Comparison of ENCODE assay signal across 18 cellular contexts in genomic region chr16:70407811-70408274, GRCh38. TPM values are rescaled to one million over a fixed set of nuclear protein-coding genes. Genes with fewer than 3 reads are reported as not detected.
A peak's percentile ranks its signal among the peaks of the same experiment; 100 is the strongest.
DNase-seq lines count a peak whose midpoint lies in the region; ATAC-seq and TF ChIP-seq lines count a peak whose summit lies in the region.
"Had no signal": no experiment of that assay in that cellular context is flagged by ENCODE, and none has a peak within 500 bp of the region (broad histone marks: within the 10 kb centered on the region; RNA-seq: fewer than 3 reads in every experiment).

No MANE protein-coding gene starts in this region.

- H3K79me2 ChIP-seq in OCI-LY1 (ENCODE audit: insufficient read depth, low read length) = no peaks in the 10 kb centered on the region

- H3K36me3 Mint-ChIP-seq in activated CD8-positive, alpha-beta T cell treated with anti-CD3 and anti-CD28 coated beads, Interleukin-2, amount 10 ng/mL, durations not matched to agents 7 days and 5 days (ENCODE audit: low read depth) = peaks cover 29% of the 10 kb centered on the region
- H3K36me3 Mint-ChIP-seq in activated CD8-positive, alpha-beta T cell treated with anti-CD3 and anti-CD28 coated beads for 36 hours (ENCODE audit: low read depth) = peaks cover 18% of the 10 kb centered on the region
- H3K36me3 Mint-ChIP-seq in endothelial cell (ENCODE audit: low read depth, unreplicated experiment) = peaks cover 6% of the 10 kb centered on the region

- H3K27me3 Mint-ChIP-seq in activated CD8-positive, alpha-beta T cell treated with anti-CD3 and anti-CD28 coated beads, Interleukin-2, amount 10 ng/mL, durations not matched to agents 7 days and 5 days (ENCODE audit: low read depth) = no peaks in the 10 kb centered on the region
- no peaks in the 10 kb centered on the region for H3K27me3 Mint-ChIP-seq in activated CD8-positive, alpha-beta T cell treated with anti-CD3 and anti-CD28 coated beads for 36 hours
- peaks cover 9% of the 10 kb centered on the region for H3K27me3 Mint-ChIP-seq in endothelial cell (ENCODE audit: unreplicated experiment)
- H3K27me3 Mint-ChIP-seq: stimulated activated naive CD8-positive, alpha-beta T cell treated with anti-CD3 and anti-CD28 coated beads, Interleukin-15, Interleukin-2, amounts not matched to agents 100 ng/mL and 50 ng/mL, for 24 hours had no signal

- peak overlapping the region; percentile 88 for H3K27ac ChIP-seq in OCI-LY1 (ENCODE audit: low read depth, low read length, poor library complexity, severe bottlenecking)

- POLR2A ChIA-PET in activated CD8-positive, alpha-beta T cell treated with anti-CD3 and anti-CD28 coated beads, Interleukin-2, amount 10 ng/mL, durations not matched to agents 7 days and 5 days (lab: Charles Lee) = interaction anchor here (1.1 kb wide), 1 partner anchor 27 kb away, joined by 3 read pairs; no protein-coding TSS in a partner anchor
- POLR2A ChIA-PET in activated CD8-positive, alpha-beta T cell treated with anti-CD3 and anti-CD28 coated beads for 36 hours (lab: Charles Lee) = interaction anchor here (0.9 to 1.7 kb wide), 2 partner anchors 15 to 166 kb away, joined by 3 to 6 read pairs; no protein-coding TSS in a partner anchor

- no peak for TF ChIP-seq CTCF in activated CD8-positive, alpha-beta T cell treated with anti-CD3 and anti-CD28 coated beads for 36 hours (IDR thresholded peaks at IDR 0.05)
- TF ChIP-seq CTCF in OCI-LY1 (IDR thresholded peaks at IDR 0.05; ENCODE audit: low read length) = no peak
- TF ChIP-seq CTCF in endothelial cell (IDR thresholded peaks at IDR 0.05; ENCODE audit: unreplicated experiment) = no peak

- no peak overlapping the region for H2AFZ ChIP-seq in OCI-LY1 (ENCODE audit: low read length)

- H4K20me1 ChIP-seq in OCI-LY1 (ENCODE audit: insufficient read depth, low read length) = no peaks in the 10 kb centered on the region

- peak overlapping the region; percentile 49 for H3K4me2 ChIP-seq in OCI-LY1 (ENCODE audit: low read length)
- H3K4me2 ChIP-seq: smooth muscle cell had no signal

- peaks cover 47% of the 10 kb centered on the region for H3K4me1 ChIP-seq in OCI-LY1 (ENCODE audit: insufficient read depth, low read length, severe bottlenecking)

- peak overlapping the region; percentile 55 for H3K9ac ChIP-seq in OCI-LY1 (ENCODE audit: low read length)

- H3K36me3 ChIP-seq in OCI-LY1 (ENCODE audit: insufficient read depth, low read length) = peaks cover 13% of the 10 kb centered on the region
- H3K36me3 ChIP-seq: MG63 had no signal

- peaks cover 50% of the 10 kb centered on the region for H3K4me1 Mint-ChIP-seq in activated CD8-positive, alpha-beta T cell treated with anti-CD3 and anti-CD28 coated beads, Interleukin-2, amount 10 ng/mL, durations not matched to agents 7 days and 5 days (ENCODE audit: low read depth)
- peaks cover 49% of the 10 kb centered on the region for H3K4me1 Mint-ChIP-seq in activated CD8-positive, alpha-beta T cell treated with anti-CD3 and anti-CD28 coated beads for 36 hours (ENCODE audit: low read depth)
- peaks cover 19% of the 10 kb centered on the region for H3K4me1 Mint-ChIP-seq in endothelial cell (ENCODE audit: unreplicated experiment)

- intact Hi-C loops in activated CD8-positive, alpha-beta T cell treated with anti-CD3 and anti-CD28 coated beads for 36 hours (cut with micrococcal nuclease) = no loop called here

- no peaks in the 10 kb centered on the region for H3K9me2 ChIP-seq in OCI-LY1 (ENCODE audit: low read depth, low read length)

- no peak for DNase-seq in activated CD8-positive, alpha-beta T cell treated with anti-CD3 and anti-CD28 coated beads, Interleukin-2, amount 10 ng/mL, durations not matched to agents 7 days and 5 days
- no peak for DNase-seq in activated CD8-positive, alpha-beta T cell treated with anti-CD3 and anti-CD28 coated beads for 36 hours
- no peak for DNase-seq in endothelial cell (ENCODE audit: low spot score)
- DNase-seq in retina = peak; percentile 58
- DNase-seq in NCI-H2227 (lab: John Stamatoyannopoulos, UW; ENCODE audit: unreplicated experiment) = no peak
- DNase-seq: activated CD8-positive, alpha-beta memory T cell treated with anti-CD3 and anti-CD28 coated beads for 24 hours; activated naive CD4-positive, alpha-beta T cell; Calu3; foreskin melanocyte; immature natural killer cell; mammary epithelial cell; MG63; NCI-H2081 treated with DMSO at 0.1 percent for 48 hours had no signal

- no peak overlapping the region for H3K4me3 Mint-ChIP-seq in activated CD8-positive, alpha-beta T cell treated with anti-CD3 and anti-CD28 coated beads, Interleukin-2, amount 10 ng/mL, durations not matched to agents 7 days and 5 days
- no peak overlapping the region for H3K4me3 Mint-ChIP-seq in activated CD8-positive, alpha-beta T cell treated with anti-CD3 and anti-CD28 coated beads for 36 hours
- peak overlapping the region; percentile 76 for H3K4me3 Mint-ChIP-seq in endothelial cell (ENCODE audit: unreplicated experiment)
- H3K4me3 Mint-ChIP-seq: immature natural killer cell; stimulated activated naive CD8-positive, alpha-beta T cell treated with anti-CD3 and anti-CD28 coated beads, Interleukin-15, Interleukin-2, amounts not matched to agents 100 ng/mL and 50 ng/mL, for 24 hours had no signal

- no peaks in the 10 kb centered on the region for H3K9me3 Mint-ChIP-seq in activated CD8-positive, alpha-beta T cell treated with anti-CD3 and anti-CD28 coated beads, Interleukin-2, amount 10 ng/mL, durations not matched to agents 7 days and 5 days (ENCODE audit: insufficient read depth)
- H3K9me3 Mint-ChIP-seq in activated CD8-positive, alpha-beta T cell treated with anti-CD3 and anti-CD28 coated beads for 36 hours = no peaks in the 10 kb centered on the region
- H3K9me3 Mint-ChIP-seq in endothelial cell (ENCODE audit: unreplicated experiment) = no peaks in the 10 kb centered on the region
- H3K9me3 Mint-ChIP-seq: immature natural killer cell; stimulated activated naive CD8-positive, alpha-beta T cell treated with anti-CD3 and anti-CD28 coated beads, Interleukin-15, Interleukin-2, amounts not matched to agents 100 ng/mL and 50 ng/mL, for 24 hours had no signal

- no peaks in the 10 kb centered on the region for H3F3A ChIP-seq in OCI-LY1 (ENCODE audit: insufficient read depth, low read length)

- H3K9me3 ChIP-seq in OCI-LY1 (ENCODE audit: low read length) = no peaks in the 10 kb centered on the region
- H3K9me3 ChIP-seq: MG63 had no signal

- peak overlapping the region; percentile 39 for H3K27ac Mint-ChIP-seq in activated CD8-positive, alpha-beta T cell treated with anti-CD3 and anti-CD28 coated beads, Interleukin-2, amount 10 ng/mL, durations not matched to agents 7 days and 5 days
- H3K27ac Mint-ChIP-seq in activated CD8-positive, alpha-beta T cell treated with anti-CD3 and anti-CD28 coated beads for 36 hours = no peak overlapping the region
- H3K27ac Mint-ChIP-seq in endothelial cell (ENCODE audit: unreplicated experiment) = no peak overlapping the region
- H3K27ac Mint-ChIP-seq: stimulated activated naive CD8-positive, alpha-beta T cell treated with anti-CD3 and anti-CD28 coated beads, Interleukin-15, Interleukin-2, amounts not matched to agents 100 ng/mL and 50 ng/mL, for 24 hours had no signal

- no peaks in the 10 kb centered on the region for H3K27me3 ChIP-seq in OCI-LY1 (ENCODE audit: insufficient read depth, low read length)
- H3K27me3 ChIP-seq: MG63 had no signal

- CTCF ChIA-PET in activated CD8-positive, alpha-beta T cell treated with anti-CD3 and anti-CD28 coated beads, Interleukin-2, amount 10 ng/mL, durations not matched to agents 7 days and 5 days (lab: Charles Lee) = interaction anchor here (0.9 to 2.3 kb wide), 3 partner anchors 10 to 27 kb away, joined by 5 to 7 read pairs (median 5); no protein-coding TSS in a partner anchor
- CTCF ChIA-PET in activated CD8-positive, alpha-beta T cell treated with anti-CD3 and anti-CD28 coated beads for 36 hours (lab: Charles Lee) = interaction anchor here (0.8 to 1.4 kb wide), 2 partner anchors 9 to 13 kb away, joined by 3 to 4 read pairs; no protein-coding TSS in a partner anchor

- peak overlapping the region; percentile 20 for H3K4me3 ChIP-seq in OCI-LY1 (ENCODE audit: low read depth, low read length, poor library complexity, severe bottlenecking)
- H3K4me3 ChIP-seq: MG63, smooth muscle cell had no signal

- ATAC-seq in activated CD8-positive, alpha-beta T cell treated with anti-CD3 and anti-CD28 coated beads, Interleukin-2, amount 10 ng/mL, durations not matched to agents 7 days and 5 days = no peak
- no peak for ATAC-seq in activated CD8-positive, alpha-beta T cell treated with anti-CD3 and anti-CD28 coated beads for 36 hours
- ATAC-seq in HG03354 (IDR thresholded peaks at IDR 0.05; ENCODE audit: poor library complexity, severe bottlenecking, unreplicated experiment) (no peak), HG03457 (IDR thresholded peaks at IDR 0.05; ENCODE audit: unreplicated experiment) (no peak)

RNA-seq across cellular contexts. Expression of gene ST3GAL2, which starts 31.1 kb away (rescaled TPM):
- 10 to 100 TPM; 34.1 to 39.0 TPM for total RNA-seq in activated CD8-positive, alpha-beta T cell treated with anti-CD3 and anti-CD28 coated beads, Interleukin-2, amount 10 ng/mL, durations not matched to agents 7 days and 5 days
- total RNA-seq in activated CD8-positive, alpha-beta T cell treated with anti-CD3 and anti-CD28 coated beads for 36 hours = 10 to 100 TPM; 13.2 to 19.0 TPM
- total RNA-seq in endothelial cell (ENCODE audit: unreplicated experiment) = 87.0 TPM

RNA-seq across cellular contexts. Expression of gene FCSK, which starts 46.6 kb away (rescaled TPM):
- 10 to 100 TPM; 17.3 to 18.8 TPM for total RNA-seq in activated CD8-positive, alpha-beta T cell treated with anti-CD3 and anti-CD28 coated beads, Interleukin-2, amount 10 ng/mL, durations not matched to agents 7 days and 5 days
- total RNA-seq in activated CD8-positive, alpha-beta T cell treated with anti-CD3 and anti-CD28 coated beads for 36 hours = 10 to 100 TPM; 11.0 to 11.1 TPM
- 14.7 TPM for total RNA-seq in endothelial cell (ENCODE audit: unreplicated experiment)
